In genomic region chr7:151080522-151081169, GRCh38 we compare ENCODE assay signal across 8 cellular contexts. TPM values are rescaled to one million over a fixed set of nuclear protein-coding genes. Genes with fewer than 3 reads are reported as not detected.
DNase-seq lines count a peak whose midpoint lies in the region; ATAC-seq and TF ChIP-seq lines count a peak whose summit lies in the region.

Gene FASTK, minus strand, starts transcription at chr7:151080809. Its CDS starts 43 bp downstream, at chr7:151080766.

- peak within 1 kb of the TSS; percentile 89 to 91 for H3K27ac Mint-ChIP-seq in activated naive CD4-positive, alpha-beta T cell treated with anti-CD3 and anti-CD28 coated beads, Interleukin-2, amount 50 U/mL, for 72 hours
- H3K27ac Mint-ChIP-seq in osteocyte (ENCODE audit: unreplicated experiment) = peak within 1 kb of the TSS; percentile 89

- H3K4me3 Mint-ChIP-seq in osteocyte (ENCODE audit: unreplicated experiment) = peak within 1 kb of the TSS; percentile 89

- H3K27me3 ChIP-seq in thoracic aorta (replicated peaks; ENCODE audit: insufficient read depth) = no peaks in the 10 kb centered on the region

- peaks cover 6% of the 10 kb centered on the region for H3K36me3 ChIP-seq in thoracic aorta

- peak within 1 kb of the TSS; percentile 69 for H3K4me3 ChIP-seq in GM08714 (ENCODE audit: low read length)
- H3K4me3 ChIP-seq in thoracic aorta = peak within 1 kb of the TSS; percentile 98

- H3K4me1 ChIP-seq in thoracic aorta (ENCODE audit: control insufficient read depth in 1 of 2, low read depth in 2 of 2) = peaks cover 29 to 52% of the 10 kb centered on the region in 2 donors

- no peaks in the 10 kb centered on the region for H3K27me3 Mint-ChIP-seq in osteocyte (ENCODE audit: unreplicated experiment)

- no peaks in the 10 kb centered on the region for H3K9me3 Mint-ChIP-seq in activated naive CD4-positive, alpha-beta T cell treated with anti-CD3 and anti-CD28 coated beads, Interleukin-2, amount 50 U/mL, for 72 hours
- H3K9me3 Mint-ChIP-seq in osteocyte (ENCODE audit: unreplicated experiment) = no peaks in the 10 kb centered on the region

- H3K27ac ChIP-seq in thoracic aorta = peak within 1 kb of the TSS; percentile 96 to 99

- peaks cover 7 to 14% of the 10 kb centered on the region in 2 donors for H3K36me3 Mint-ChIP-seq in activated naive CD4-positive, alpha-beta T cell treated with anti-CD3 and anti-CD28 coated beads, Interleukin-2, amount 50 U/mL, for 72 hours
- peaks cover 5% of the 10 kb centered on the region for H3K36me3 Mint-ChIP-seq in osteocyte (ENCODE audit: unreplicated experiment)

- peaks cover 54% of the 10 kb centered on the region for H3K4me1 Mint-ChIP-seq in osteocyte (ENCODE audit: unreplicated experiment)

- no peaks in the 10 kb centered on the region for H3K9me3 ChIP-seq in thoracic aorta

- ATAC-seq in HG02588 (IDR thresholded peaks at IDR 0.05; ENCODE audit: unreplicated experiment) = peak; percentile 72
- peak; percentile 85 to 88 for ATAC-seq in activated naive CD4-positive, alpha-beta T cell treated with anti-CD3 and anti-CD28 coated beads, Interleukin-2, amount 50 U/mL, for 72 hours
- ATAC-seq in thoracic aorta (ENCODE audit: insufficient number of reproducible peaks, low FRiP score, low read depth) = peak; percentile 72

- peak; percentile 80 for DNase-seq in NCI-H1105 (lab: John Stamatoyannopoulos, UW)
- DNase-seq in SKM-1 treated with dmso at 0.1 percent for 144 hours (lab: John Stamatoyannopoulos, UW; ENCODE audit: unreplicated experiment) = peak; percentile 37
- DNase-seq in activated naive CD4-positive, alpha-beta T cell treated with anti-CD3 and anti-CD28 coated beads, Interleukin-2, amount 50 U/mL, for 72 hours (ENCODE audit: low spot score in 2 of 2) = peak; percentile 88 to 89
- DNase-seq in glomerular visceral epithelial cell (ENCODE audit: extremely low spot score) = peak; percentile 91
- peak; percentile 96 for DNase-seq in osteocyte (ENCODE audit: extremely low spot score, unreplicated experiment)
- DNase-seq in thoracic aorta (ENCODE audit: low spot score) = peak; percentile 74

- no peak for TF ChIP-seq CTCF in osteocyte (IDR thresholded peaks at IDR 0.05)
- TF ChIP-seq CTCF in thoracic aorta (IDR thresholded peaks at IDR 0.05) = no peak

RNA-seq across cellular contexts. Expression of gene FASTK, which starts in this region (rescaled TPM):
- total RNA-seq in activated naive CD4-positive, alpha-beta T cell treated with anti-CD3 and anti-CD28 coated beads, Interleukin-2, amount 50 U/mL, for 72 hours = 10 to 100 TPM; 27.0 to 62.0 TPM
- 101 and 104 TPM in 2 replicates for total RNA-seq in osteocyte
- 100 to 1,000 TPM in 1 of 2 donors, 10 to 100 TPM in 1; 59.0 to 110 TPM for total RNA-seq in thoracic aorta

Comparison
In these comparisons a context has a peak if more than half of its experiments do, and no peak if none do; other contexts are left out.
1. Peak in every context shown above with its lines: DNase-seq, ATAC-seq, H3K4me3 ChIP-seq and H3K27ac ChIP-seq.
2. DNase-seq: peak in every context shown above with its lines; median percentile 96 in osteocyte; 91 in glomerular visceral epithelial cell; 88 in activated naive CD4-positive, alpha-beta T cell treated with anti-CD3 and anti-CD28 coated beads, Interleukin-2, amount 50 U/mL, for 72 hours; 80 in NCI-H1105; 74 in thoracic aorta; 37 in SKM-1 treated with dmso at 0.1 percent for 144 hours.